In the genomic region with DNA sequence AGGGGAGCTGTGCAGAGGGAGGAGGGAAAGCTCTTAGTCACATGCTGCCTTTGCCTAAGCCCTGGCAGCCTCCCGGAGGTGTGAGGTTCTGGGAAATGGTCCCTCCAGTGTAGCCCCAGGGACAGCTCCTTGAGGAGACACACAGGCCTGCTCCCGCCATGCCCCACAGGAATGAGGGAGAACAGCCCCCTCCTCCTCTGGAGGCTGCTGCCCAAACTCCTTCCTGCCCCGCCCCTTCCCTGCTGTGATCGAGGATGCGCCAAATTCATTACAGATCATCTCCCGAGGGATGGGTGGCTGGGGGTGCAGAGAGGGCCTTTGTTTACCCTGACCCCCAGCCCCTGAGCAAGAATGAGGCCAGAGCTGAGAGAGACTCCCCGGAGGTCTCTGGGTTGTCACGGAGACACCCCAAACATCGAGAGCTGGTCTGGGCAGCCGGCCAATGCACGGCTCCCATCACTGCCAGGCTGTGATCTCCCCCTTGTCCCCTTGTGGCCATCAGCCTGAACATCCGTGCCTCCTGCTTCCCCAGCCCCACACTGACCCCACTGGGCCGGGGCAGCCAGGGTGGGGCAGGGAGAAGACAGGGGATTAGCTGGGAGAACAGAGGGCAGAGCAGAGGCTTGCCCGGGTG, we compare ENCODE assay signal across 10 cellular contexts. TPM values are rescaled to one million over a fixed set of nuclear protein-coding genes. Genes with fewer than 3 reads are reported as not detected.
DNase-seq lines count a peak whose midpoint lies in the region; ATAC-seq and TF ChIP-seq lines count a peak whose summit lies in the region.
"Had no signal": no experiment of that assay in that cellular context is flagged by ENCODE, and none has a peak within 500 bp of the region (broad histone marks: within the 10 kb centered on the region; RNA-seq: fewer than 3 reads in every experiment).

No MANE protein-coding gene starts in this region.

- H2BK15ac ChIP-seq in H9 (ENCODE audit: low read depth, low read length) = no peak overlapping the region

- H4K8ac ChIP-seq in H9 (replicated peaks; ENCODE audit: insufficient read length, low read depth, low read length) = no peak overlapping the region

- H3K23ac ChIP-seq in H9 (ENCODE audit: insufficient read length, low read depth, low read length) = no peak overlapping the region

- no peak overlapping the region for H3K56ac ChIP-seq in H9 (ENCODE audit: insufficient read length, low read depth, low read length)

- H3K27me3 ChIP-seq in H9 (ENCODE audit: insufficient read depth, low read length) = no peaks in the 10 kb centered on the region
- H3K27me3 ChIP-seq in heart right ventricle = no peaks in the 10 kb centered on the region
- H3K27me3 ChIP-seq in spleen (replicated peaks in 1 of 7) = no peaks in the 10 kb centered on the region

- WGBS in H9 (ENCODE audit: extremely low coverage, insufficient read length, low lambda C conversion rate) = no CpG with 5 or more reads among the region's 14 CpGs
- 40 to 41% methylated on average over 14 of the region's 14 CpGs for WGBS in heart right ventricle, 2 donors
- 50 to 73% (median 61%) methylated on average over 13 to 14 of the region's 14 CpGs for WGBS in spleen, 5 donors

- no peak overlapping the region for H3K4me3 Mint-ChIP-seq in H9
- H3K4me3 Mint-ChIP-seq: activated T-helper 1 cell treated with anti-CD3 and anti-CD28 coated beads, Interleukin-12 subunit alpha, Interleukin-12 subunit beta, Interleukin-2, Interleukin-4 antibody, amounts not matched to agents 30 ng/mL and 10 ng/mL and 1 ng/mL, durations not matched to agents 14 hours and 24 hours and 36 hours had no signal

- H3K4me3 ChIP-seq in heart right ventricle (no peak overlapping the region), spleen (no peak overlapping the region)

- no peaks in the 10 kb centered on the region for H3K9me3 Mint-ChIP-seq in H9
- H3K9me3 Mint-ChIP-seq: activated T-helper 1 cell treated with anti-CD3 and anti-CD28 coated beads, Interleukin-12 subunit alpha, Interleukin-12 subunit beta, Interleukin-2, Interleukin-4 antibody, amounts not matched to agents 30 ng/mL and 10 ng/mL and 1 ng/mL, durations not matched to agents 14 hours and 24 hours and 36 hours had no signal

- no peak overlapping the region for H3T11ph ChIP-seq in H9 (ENCODE audit: low read length)

- H3K4me1 ChIP-seq in H9 (ENCODE audit: insufficient read depth, low read length) = no peaks in the 10 kb centered on the region
- H3K4me1 ChIP-seq in heart right ventricle = peaks cover 7 to 32% (median 26%) of the 10 kb centered on the region in 9 donors
- peaks cover 0 to 30% (median 21%) of the 10 kb centered on the region in 6 donors for H3K4me1 ChIP-seq in spleen

- H3K27ac Mint-ChIP-seq in H9 = no peak overlapping the region
- H3K27ac Mint-ChIP-seq: activated T-helper 1 cell treated with anti-CD3 and anti-CD28 coated beads, Interleukin-12 subunit alpha, Interleukin-12 subunit beta, Interleukin-2, Interleukin-4 antibody, amounts not matched to agents 30 ng/mL and 10 ng/mL and 1 ng/mL, durations not matched to agents 14 hours and 24 hours and 36 hours had no signal

- no peak overlapping the region for H3K9ac ChIP-seq in H9 (ENCODE audit: extremely low read depth, insufficient read length, low read length)

- H2BK120ac ChIP-seq in H9 (ENCODE audit: low read depth, low read length, poor library complexity, severe bottlenecking) = no peak overlapping the region

- TF ChIP-seq CTCF in H9 (conservative IDR thresholded peaks at IDR 0.05) (0 out of 3 replicates have a peak, but pooled peaks have one; percentile 19), heart right ventricle (IDR thresholded peaks at IDR 0.05) (no peak), spleen (IDR thresholded peaks at IDR 0.05 in 8 of 11, conservative IDR thresholded peaks at IDR 0.05 in 3 of 11) (no peak)

- no peak overlapping the region for H3K4ac ChIP-seq in H9 (ENCODE audit: low read depth, low read length)

- no peak overlapping the region for H3K4me2 ChIP-seq in H9 (ENCODE audit: insufficient read depth, insufficient read length, low read length)

- no peak overlapping the region for H2AFZ ChIP-seq in H9 (ENCODE audit: low read length)

- no peak overlapping the region for H2BK20ac ChIP-seq in H9 (ENCODE audit: low read depth, low read length, poor library complexity, severe bottlenecking)

- intact Hi-C loops in heart right ventricle (cut with DNase I) = no loop called here
- intact Hi-C loops in spleen (cut with DNase I; ENCODE audit: low total_unique reads) = no loop called here

- H3K18ac ChIP-seq in H9 (ENCODE audit: insufficient read length, low read depth, low read length) = no peak overlapping the region

- no peaks in the 10 kb centered on the region for H3K23me2 ChIP-seq in H9 (ENCODE audit: insufficient read length, low read depth, low read length, poor library complexity, severe bottlenecking)

- H3K27ac ChIP-seq in H9 (ENCODE audit: insufficient read length, low read depth, low read length) (no peak overlapping the region), heart right ventricle (peak overlapping the region in 9 of 10 donors; percentile 50 to 87 (median 79)), spleen (peak overlapping the region in 4 of 8 donors; percentile 12 to 63 (median 42))

- H4K91ac ChIP-seq in H9 (ENCODE audit: insufficient read length, low read depth, low read length) = no peak overlapping the region

- H2AK5ac ChIP-seq in H9 (ENCODE audit: insufficient read length, low read length) = no peak overlapping the region

- no peak overlapping the region for H2BK12ac ChIP-seq in H9 (ENCODE audit: insufficient read length, low read depth, low read length)

- no peak overlapping the region for H4K5ac ChIP-seq in H9 (ENCODE audit: insufficient read length, low read depth, low read length)

- no peak overlapping the region for H2BK5ac ChIP-seq in H9 (ENCODE audit: insufficient read length, low read length)

- H3K79me2 ChIP-seq in H9 (ENCODE audit: insufficient read depth, low read length) = no peaks in the 10 kb centered on the region

- ATAC-seq in heart right ventricle (peak; percentile 5 to 41 (median 32)), HG02973 (IDR thresholded peaks at IDR 0.05; ENCODE audit: unreplicated experiment) (no peak)
- ATAC-seq: Panc1 had no signal

- no peaks in the 10 kb centered on the region; a peak in 1 of 7 replicates for H3K36me3 Mint-ChIP-seq in H9 (ENCODE audit: insufficient read depth in 1 of 3, low read depth in 3 of 3)

- H3K9me3 ChIP-seq in H9 (ENCODE audit: control insufficient read depth, low read depth, low read length) (no peaks in the 10 kb centered on the region), heart right ventricle (no peaks in the 10 kb centered on the region), spleen (no peaks in the 10 kb centered on the region)

- TF ChIP-seq POLR2A in spleen (IDR thresholded peaks at IDR 0.05) = no peak

- peaks cover 2 to 11% of the 10 kb centered on the region in 2 experiments; a peak in 3 of 4 replicates for H3K4me1 Mint-ChIP-seq in H9

- H3K36me3 ChIP-seq in heart right ventricle (peaks cover 0 to 57% (median 0%) of the 10 kb centered on the region in 9 donors), spleen (peaks cover 0 to 6% (median 0%) of the 10 kb centered on the region in 6 donors)

- no peaks in the 10 kb centered on the region for H4K20me1 ChIP-seq in H9 (ENCODE audit: control insufficient read depth, insufficient read depth, insufficient read length)

- no peaks in the 10 kb centered on the region for H3K79me1 ChIP-seq in H9 (ENCODE audit: insufficient read depth, low read depth, low read length, poor library complexity, severe bottlenecking)

- DNase-seq in H9 = peak; percentile 56
- peak; percentile 89 for DNase-seq in T1000 (lab: John Stamatoyannopoulos, UW)
- DNase-seq in heart right ventricle = peak; percentile 54 to 60
- peak; percentile 70 for DNase-seq in spleen
- no peak for DNase-seq in NCI-H446 (lab: John Stamatoyannopoulos, UW)
- no peak for DNase-seq in OCI-M1 (lab: John Stamatoyannopoulos, UW)
- DNase-seq in NCI-H226 = no peak

- H3K27me3 Mint-ChIP-seq in H9 (ENCODE audit: low read depth) = no peaks in the 10 kb centered on the region

- H3K14ac ChIP-seq in H9 (ENCODE audit: insufficient read depth, low read length) = no peak overlapping the region

RNA-seq across cellular contexts. Expression of a gene that starts 8.4 kb away (rescaled TPM):
- total RNA-seq in H9 (2021) = not detected in 2 replicates
- 1 to 10 TPM in 2 of 10 donors, under 1 TPM in 3, not detected in 5; 0.26 to 1.9 (median 0.62) TPM for total RNA-seq in heart right ventricle
- polyA plus RNA-seq in heart right ventricle = under 1 TPM; 0.19 to 0.73 TPM
- total RNA-seq in spleen = 10 to 100 TPM in 2 of 7 donors, 1 to 10 TPM in 5; 4.9 to 14.3 (median 7.1) TPM
- polyA plus RNA-seq in spleen = 1 to 10 TPM in 2 of 3 donors, under 1 TPM in 1; 0.97 to 2.4 (median 2.2) TPM

RNA-seq across cellular contexts. Expression of a gene that starts 32.0 kb away (rescaled TPM):
- total RNA-seq in H9 (2021) = 2.7 TPM in 2 replicates
- 100 to 1,000 TPM in 2 of 10 donors, 10 to 100 TPM in 8; 32.6 to 357 (median 60.3) TPM for total RNA-seq in heart right ventricle
- 10 to 100 TPM; 33.8 to 72.6 TPM for polyA plus RNA-seq in heart right ventricle
- 100 to 1,000 TPM in 5 of 7 donors, 10 to 100 TPM in 2; 88.6 to 308 (median 165) TPM for total RNA-seq in spleen
- polyA plus RNA-seq in spleen = 10 to 100 TPM; 57.8 to 66.9 (median 63.1) TPM

Comparison
In these comparisons a context has a peak if more than half of its experiments do, and no peak if none do; other contexts are left out.
1. DNase-seq: peak in H9 (single experiment), T1000 (single experiment), heart right ventricle (2 of 2) and spleen (single experiment); none in NCI-H446 (0 of 2), OCI-M1 (single experiment) and NCI-H226 (single experiment).